ENCODE assay signal across 8 cellular contexts in genomic region chr7:95687759-95688343, GRCh38.
DNase-seq lines count a peak whose midpoint lies in the region; ATAC-seq and TF ChIP-seq lines count a peak whose summit lies in the region.

No MANE protein-coding gene starts in this region.

- no peak overlapping the region for H4K8ac ChIP-seq in H9 (replicated peaks; ENCODE audit: insufficient read length, low read depth, low read length)

- H3K14ac ChIP-seq in H9 (ENCODE audit: insufficient read depth, low read length): no peak overlapping the region

- H3K27me3 ChIP-seq in H9 (ENCODE audit: insufficient read depth, low read length): no peaks in the 10 kb centered on the region

- no peaks in the 10 kb centered on the region for H3K27me3 Mint-ChIP-seq in H9 (ENCODE audit: low read depth)
- peaks cover 0 to 7% (median 3%) of the 10 kb centered on the region in 5 donors for H3K27me3 Mint-ChIP-seq in naive thymus-derived CD8-positive, alpha-beta T cell

- no peaks in the 10 kb centered on the region for H3K79me2 ChIP-seq in H9 (ENCODE audit: insufficient read depth, low read length)

- H3K36me3 Mint-ChIP-seq in H9 (ENCODE audit: insufficient read depth in 1 of 3, low read depth in 3 of 3): no peaks in the 10 kb centered on the region
- no peaks in the 10 kb centered on the region for H3K36me3 Mint-ChIP-seq in naive thymus-derived CD8-positive, alpha-beta T cell

- no peak overlapping the region for H2BK20ac ChIP-seq in H9 (ENCODE audit: low read depth, low read length, poor library complexity, severe bottlenecking)

- H3K9me3 Mint-ChIP-seq in H9: no peaks in the 10 kb centered on the region
- no peaks in the 10 kb centered on the region for H3K9me3 Mint-ChIP-seq in naive thymus-derived CD8-positive, alpha-beta T cell

- H3K27ac ChIP-seq in H9 (ENCODE audit: insufficient read length, low read depth, low read length): no peak overlapping the region
- H3K27ac ChIP-seq in coronary artery: no peak overlapping the region

- H2BK12ac ChIP-seq in H9 (ENCODE audit: insufficient read length, low read depth, low read length): no peak overlapping the region

- no peak overlapping the region for H3K23ac ChIP-seq in H9 (ENCODE audit: insufficient read length, low read depth, low read length)

- no peak overlapping the region for H3K4me2 ChIP-seq in H9 (ENCODE audit: insufficient read depth, insufficient read length, low read length)

- no peaks in the 10 kb centered on the region for H3K79me1 ChIP-seq in H9 (ENCODE audit: insufficient read depth, low read depth, low read length, poor library complexity, severe bottlenecking)

- H3K56ac ChIP-seq in H9 (ENCODE audit: insufficient read length, low read depth, low read length): no peak overlapping the region

- H3K18ac ChIP-seq in H9 (ENCODE audit: insufficient read length, low read depth, low read length): no peak overlapping the region

- DNase-seq in COLO668 (lab: John Stamatoyannopoulos, UW; ENCODE audit: unreplicated experiment) (peak; percentile 25), H9 (no peak), NCI-H82 (lab: John Stamatoyannopoulos, UW) (peak; percentile 81), coronary artery (ENCODE audit: low spot score) (no peak), myocyte (ENCODE audit: low read depth) (peak; percentile 54), MV-4-11 (lab: John Stamatoyannopoulos, UW) (no peak), 8988T (no peak)
- no peak for DNase-seq in naive thymus-derived CD8-positive, alpha-beta T cell

- no peak overlapping the region for H2AK5ac ChIP-seq in H9 (ENCODE audit: insufficient read length, low read length)

- H3T11ph ChIP-seq in H9 (ENCODE audit: low read length): no peak overlapping the region

- no peak overlapping the region for H3K4ac ChIP-seq in H9 (ENCODE audit: low read depth, low read length)

- H2BK5ac ChIP-seq in H9 (ENCODE audit: insufficient read length, low read length): no peak overlapping the region

- no peaks in the 10 kb centered on the region for H3K9me3 ChIP-seq in H9 (ENCODE audit: control insufficient read depth, low read depth, low read length)

- H3K27ac Mint-ChIP-seq in H9: no peak overlapping the region
- H3K27ac Mint-ChIP-seq in naive thymus-derived CD8-positive, alpha-beta T cell: no peak overlapping the region

- no peak overlapping the region for H2BK120ac ChIP-seq in H9 (ENCODE audit: low read depth, low read length, poor library complexity, severe bottlenecking)

- no CpG with 5 or more reads among the region's 4 CpGs for WGBS in H9 (ENCODE audit: extremely low coverage, insufficient read length, low lambda C conversion rate)

- H4K91ac ChIP-seq in H9 (ENCODE audit: insufficient read length, low read depth, low read length): no peak overlapping the region

- ATAC-seq in naive thymus-derived CD8-positive, alpha-beta T cell: no peak

- no peaks in the 10 kb centered on the region; a peak in 1 of 4 replicates for H3K4me1 Mint-ChIP-seq in H9
- H3K4me1 Mint-ChIP-seq in naive thymus-derived CD8-positive, alpha-beta T cell: peaks cover 0 to 5% (median 1%) of the 10 kb centered on the region in 4 donors

- no peaks in the 10 kb centered on the region for H3K4me1 ChIP-seq in H9 (ENCODE audit: insufficient read depth, low read length)

- no peaks in the 10 kb centered on the region for H3K23me2 ChIP-seq in H9 (ENCODE audit: insufficient read length, low read depth, low read length, poor library complexity, severe bottlenecking)

- no peaks in the 10 kb centered on the region for H4K20me1 ChIP-seq in H9 (ENCODE audit: control insufficient read depth, insufficient read depth, insufficient read length)

- TF ChIP-seq CTCF in H9 (conservative IDR thresholded peaks at IDR 0.05) (peak; percentile 69), coronary artery (IDR thresholded peaks at IDR 0.05) (peak; percentile 13)

- H2AFZ ChIP-seq in H9 (ENCODE audit: low read length): no peak overlapping the region

- H2BK15ac ChIP-seq in H9 (ENCODE audit: low read depth, low read length): no peak overlapping the region

- H3K4me3 Mint-ChIP-seq in H9: no peak overlapping the region
- H3K4me3 Mint-ChIP-seq in naive thymus-derived CD8-positive, alpha-beta T cell: no peak overlapping the region

- no peak overlapping the region for H3K4me3 ChIP-seq in coronary artery

- POLR2A ChIA-PET in naive thymus-derived CD8-positive, alpha-beta T cell (lab: Charles Lee): interaction anchor here (0.6 kb wide), 1 partner anchor 43 kb away, joined by 5 read pairs; no protein-coding TSS in a partner anchor

- no peak overlapping the region for H4K5ac ChIP-seq in H9 (ENCODE audit: insufficient read length, low read depth, low read length)

- H3K9ac ChIP-seq in H9 (ENCODE audit: extremely low read depth, insufficient read length, low read length): no peak overlapping the region

Comparison
In these comparisons a context has a peak if more than half of its experiments do, and no peak if none do; other contexts are left out.
1. DNase-seq: peak in COLO668 (single experiment), NCI-H82 (single experiment) and myocyte (single experiment); none in H9 (single experiment), coronary artery (single experiment), MV-4-11 (single experiment), 8988T (single experiment) and naive thymus-derived CD8-positive, alpha-beta T cell (0 of 10).